Comparison of ENCODE assay signal across 31 cellular contexts in genomic region chr4:126742885-126743284, GRCh38.
"Had no signal": no experiment of that assay in that cellular context is flagged by ENCODE, and none has a peak within 500 bp of the region (broad histone marks: within the 10 kb centered on the region; RNA-seq: fewer than 3 reads in every experiment).

No MANE protein-coding gene starts in this region.

- H3K4me2 ChIP-seq: PC-9 had no signal

- H3K27ac ChIP-seq: PC-9, RWPE1, SJCRH30, SK-N-MC had no signal

- DNase-seq: MM.1S, MV-4-11, NCI-H1092, NCI-H1105, NCI-H1417 treated with DMSO at 0.1 percent for 48 hours, NCI-H1436 treated with DMSO at 0.1 percent for 48 hours, NCI-H1694 treated with DMSO at 0.1 percent for 48 hours, NCI-H187 treated with DMSO at 0.1 percent for 48 hours, NCI-H2029, NCI-H2081 treated with DMSO at 0.1 percent for 48 hours, NCI-H2107, NCI-H2171, NCI-H226, NCI-H446 treated with DMSO at 0.1 percent for 48 hours, NCI-H510A, NCI-H524, NCI-H526, NCI-H69, NCI-H748 treated with DMSO at 0.1 percent for 48 hours, NCI-H82, PC-9, SHP77, SIG-M5, SJCRH30, T-cell had no signal

- H3K27me3 ChIP-seq: SJCRH30 had no signal

- FAIRE-seq: RCC 7860 had no signal

- ATAC-seq: Panc1, Right ventricle myocardium inferior, SK-N-SH treated with all-trans-retinoic acid at 6 μM for 48 hours, T-cell had no signal

- H3K4me1 ChIP-seq: SJCRH30 had no signal

- H3K36me3 ChIP-seq: SJCRH30 had no signal

- H3K4me3 ChIP-seq: PC-9, SJCRH30, SK-N-MC had no signal
